In genomic region chr5:64312496-64312895, GRCh38 we compare ENCODE assay signal across 1 cellular context.
TF ChIP-seq lines count a peak whose summit lies in the region.

No MANE protein-coding gene starts in this region.

TF ChIP-seq in GM12878, 131 proteins besides CTCF, POLR2A, EP300 and RAD21 (continued from another document):
- TF ChIP-seq ZNF207 (IDR thresholded peaks at IDR 0.05; ENCODE audit: borderline replicate concordance): no peak
- TF ChIP-seq CBX5 (IDR thresholded peaks at IDR 0.05; ENCODE audit: low read depth): no peak
- TF ChIP-seq NKRF (conservative IDR thresholded peaks at IDR 0.05): no peak
- TF ChIP-seq LARP7 (IDR thresholded peaks at IDR 0.05): no peak
